Comparison of ENCODE assay signal across 28 cellular contexts in genomic region chr1:118322369-118322768, GRCh38.
"Had no signal": no experiment of that assay in that cellular context is flagged by ENCODE, and none has a peak within 500 bp of the region (broad histone marks: within the 10 kb centered on the region; RNA-seq: fewer than 3 reads in every experiment).

No MANE protein-coding gene starts in this region.

- DNase-seq: colonic mucosa; effector memory CD4-positive, alpha-beta T cell; foreskin melanocyte; glutamatergic neuron; heart right ventricle; hypothalamus; immature natural killer cell; islet precursor cell; kidney glomerular epithelial cell; naive B cell; nucleus accumbens; right cardiac atrium; sigmoid colon; stimulated activated CD4-positive, alpha-beta T cell treated with anti-CD3 and anti-CD28 coated beads, Interleukin-12 subunit alpha, Interleukin-12 subunit beta, amount 100 ng/mL, for 4 hours; stimulated activated CD4-positive, alpha-beta T cell treated with anti-CD3 and anti-CD28 coated beads, Interleukin-1b, Interleukin-23, amount 100 ng/mL, for 48 hours; stimulated activated CD4-positive, alpha-beta T cell treated with anti-CD3 and anti-CD28 coated beads, Interleukin-4, amount 100 ng/mL, for 24 hours; stimulated activated naive CD4-positive, alpha-beta T cell treated with Interleukin-2 at 50 U/mL for 16 hours; stomach; thyroid gland; trophoblast cell had no signal

- ATAC-seq: left lobe of liver; natural killer cell treated with Interleukin-12 subunit alpha and Interleukin-12 subunit beta and Interleukin-15 and Interleukin-18, amount 100 ng/mL, for 72 hours; right cardiac atrium; stimulated activated effector memory CD8-positive, alpha-beta T cell treated with anti-CD3 and anti-CD28 coated beads, Interleukin-12 subunit alpha, Interleukin-12 subunit beta, amount 100 ng/mL, for 72 hours had no signal

- H3K4me3 ChIP-seq: colonic mucosa, esophagus muscularis mucosa, heart right ventricle, lung, prostate gland, sigmoid colon, skin epidermis, stomach, thyroid gland, vagina had no signal

- H3K36me3 ChIP-seq: colonic mucosa, esophagus muscularis mucosa, heart right ventricle, prostate gland, sigmoid colon, stomach, thyroid gland, vagina had no signal

- H3K9me3 ChIP-seq: colonic mucosa, esophagus muscularis mucosa, heart right ventricle, prostate gland, sigmoid colon, stomach, thyroid gland, vagina had no signal

- H3K27ac ChIP-seq: colonic mucosa, esophagus muscularis mucosa, heart right ventricle, prostate gland, sigmoid colon, skin epidermis, stomach, thyroid gland, vagina had no signal

- H3K27me3 ChIP-seq: colonic mucosa, esophagus muscularis mucosa, heart right ventricle, sigmoid colon, stomach, thyroid gland, vagina had no signal

- H3K4me1 ChIP-seq: colonic mucosa, prostate gland, sigmoid colon, stomach, thyroid gland, vagina had no signal
